ENCODE assay signal across 14 cellular contexts in genomic region chr6:153503810-153504209, GRCh38.
DNase-seq lines count a peak whose midpoint lies in the region; ATAC-seq, FAIRE-seq and TF ChIP-seq lines count a peak whose summit lies in the region.
"Had no signal": no experiment of that assay in that cellular context is flagged by ENCODE, and none has a peak within 500 bp of the region (broad histone marks: within the 10 kb centered on the region; RNA-seq: fewer than 3 reads in every experiment).

No MANE protein-coding gene starts in this region.

- FAIRE-seq in D721Med (lab: Jason Lieb, UNC), result no peak

- ATAC-seq in GM18867 (IDR thresholded peaks at IDR 0.05; ENCODE audit: unreplicated experiment), result peak; percentile 74
- no peak for ATAC-seq in GM18520 (IDR thresholded peaks at IDR 0.05; ENCODE audit: unreplicated experiment)
- ATAC-seq: activated CD4-positive, CD25-positive, alpha-beta regulatory T cell treated with anti-CD3 and anti-CD28 coated beads, Interleukin-2, amount 50 U/mL, for 24 hours; heart right ventricle; mucosa of descending colon; right cardiac atrium had no signal

- TF ChIP-seq CTCF in D721Med (IDR thresholded peaks at IDR 0.05; ENCODE audit: insufficient read depth, missing control alignments), result peak; percentile 4
- TF ChIP-seq CTCF in NB4 (IDR thresholded peaks at IDR 0.05; ENCODE audit: low read depth, low read length), result peak; percentile 28
- no peak for TF ChIP-seq CTCF in endothelial cell (IDR thresholded peaks at IDR 0.05; ENCODE audit: unreplicated experiment)

- no peaks in the 10 kb centered on the region for H3K4me1 Mint-ChIP-seq in endothelial cell (ENCODE audit: unreplicated experiment)
- H3K4me1 Mint-ChIP-seq: activated naive CD8-positive, alpha-beta T cell treated with anti-CD3 and anti-CD28 coated beads, Interleukin-2, amount 10 ng/mL, durations not matched to agents 7 days and 5 days had no signal

- intact Hi-C loops in cardiac septum (cut with DNase I), result no loop called here

- no peak for TF ChIP-seq POLR2A in NB4 (IDR thresholded peaks at IDR 0.05; ENCODE audit: extremely low read depth, insufficient read length)

- H3K4me3 Mint-ChIP-seq in endothelial cell (ENCODE audit: unreplicated experiment), result no peak overlapping the region
- H3K4me3 Mint-ChIP-seq: activated naive CD8-positive, alpha-beta T cell treated with anti-CD3 and anti-CD28 coated beads, Interleukin-2, amount 10 ng/mL, durations not matched to agents 7 days and 5 days had no signal

- no peaks in the 10 kb centered on the region for H3K27me3 Mint-ChIP-seq in endothelial cell (ENCODE audit: unreplicated experiment)
- H3K27me3 Mint-ChIP-seq: activated naive CD8-positive, alpha-beta T cell treated with anti-CD3 and anti-CD28 coated beads, Interleukin-2, amount 10 ng/mL, durations not matched to agents 7 days and 5 days had no signal

- no peaks in the 10 kb centered on the region for H3K9me3 Mint-ChIP-seq in endothelial cell (ENCODE audit: unreplicated experiment)
- H3K9me3 Mint-ChIP-seq: activated naive CD8-positive, alpha-beta T cell treated with anti-CD3 and anti-CD28 coated beads, Interleukin-2, amount 10 ng/mL, durations not matched to agents 7 days and 5 days had no signal

- no peak overlapping the region for H3K27ac Mint-ChIP-seq in endothelial cell (ENCODE audit: unreplicated experiment)
- H3K27ac Mint-ChIP-seq: activated naive CD8-positive, alpha-beta T cell treated with anti-CD3 and anti-CD28 coated beads, Interleukin-2, amount 10 ng/mL, durations not matched to agents 7 days and 5 days had no signal

- H3K36me3 Mint-ChIP-seq in endothelial cell (ENCODE audit: low read depth, unreplicated experiment), result no peaks in the 10 kb centered on the region
- H3K36me3 Mint-ChIP-seq: activated naive CD8-positive, alpha-beta T cell treated with anti-CD3 and anti-CD28 coated beads, Interleukin-2, amount 10 ng/mL, durations not matched to agents 7 days and 5 days had no signal

- no peak for DNase-seq in D721Med (ENCODE audit: insufficient read length, low spot score)
- DNase-seq in NB4 (ENCODE audit: low read depth), result peak; percentile 41
- DNase-seq in endothelial cell (ENCODE audit: low spot score), result peak; percentile 5
- no peak for DNase-seq in cardiac septum (ENCODE audit: low spot score)
- no peak for DNase-seq in stimulated activated CD4-positive, alpha-beta T cell treated with anti-CD3 and anti-CD28 coated beads, Interleukin-1b, Interleukin-23, amount 100 ng/mL, for 48 hours
- DNase-seq: activated naive CD8-positive, alpha-beta T cell treated with anti-CD3 and anti-CD28 coated beads, Interleukin-2, amount 10 ng/mL, durations not matched to agents 7 days and 5 days; effector CD4-positive, alpha-beta T cell; heart right ventricle; mucosa of descending colon; right cardiac atrium; upper lobe of left lung had no signal

- no peak overlapping the region for H3K4me3 ChIP-seq in NB4 (ENCODE audit: low read depth, low read length)
- H3K4me3 ChIP-seq: heart right ventricle, mucosa of descending colon, upper lobe of left lung had no signal

Comparison
In these comparisons a context has a peak if more than half of its experiments do, and no peak if none do; other contexts are left out.
1. DNase-seq: peak in NB4 (single experiment) and endothelial cell (single experiment); none in D721Med (single experiment), cardiac septum (single experiment) and stimulated activated CD4-positive, alpha-beta T cell treated with anti-CD3 and anti-CD28 coated beads, Interleukin-1b, Interleukin-23, amount 100 ng/mL, for 48 hours (single experiment).